26 cellular contexts compared by ENCODE assay signal in genomic region chr11:102868359-102868758, GRCh38. TPM values are rescaled to one million over a fixed set of nuclear protein-coding genes. Genes with fewer than 3 reads are reported as not detected.
A peak's percentile ranks its signal among the peaks of the same experiment; 100 is the strongest.
DNase-seq lines count a peak whose midpoint lies in the region; ATAC-seq and TF ChIP-seq lines count a peak whose summit lies in the region.
"Had no signal": no experiment of that assay in that cellular context is flagged by ENCODE, and none has a peak within 500 bp of the region (broad histone marks: within the 10 kb centered on the region; RNA-seq: fewer than 3 reads in every experiment).

No MANE protein-coding gene starts in this region.

- H3K27ac ChIP-seq in right atrium auricular region (no peak overlapping the region), dorsolateral prefrontal cortex (no peak overlapping the region)
- H3K27ac ChIP-seq: coronary artery, gastrocnemius medialis, uterus had no signal

- no peaks in the 10 kb centered on the region for H3K36me3 ChIP-seq in right atrium auricular region
- H3K36me3 ChIP-seq: gastrocnemius medialis, uterus had no signal

- H3K27me3 ChIP-seq in right atrium auricular region = no peaks in the 10 kb centered on the region
- peaks cover 0 to 2% (median 0%) of the 10 kb centered on the region in 45 donors for H3K27me3 ChIP-seq in dorsolateral prefrontal cortex
- H3K27me3 ChIP-seq: gastrocnemius medialis, uterus had no signal

- no peak for ATAC-seq in HG03196 (IDR thresholded peaks at IDR 0.05; ENCODE audit: unreplicated experiment)
- ATAC-seq: CD8-positive, alpha-beta T cell; gastrocnemius medialis; natural killer cell treated with Interleukin-12 subunit alpha and Interleukin-12 subunit beta and Interleukin-15 and Interleukin-18, amount 100 ng/mL, for 72 hours had no signal

- DNase-seq in AG09309 (ENCODE audit: low read depth) (peak; percentile 38), HCEC 1CT (peak; percentile 74), amniotic epithelial cell (ENCODE audit: low read depth) (peak; percentile 40), myocyte (ENCODE audit: low read depth) (peak; percentile 26), right atrium auricular region (ENCODE audit: low spot score) (no peak), dedifferentiated amniotic fluid mesenchymal stem cell (ENCODE audit: extremely low spot score) (no peak), dorsolateral prefrontal cortex (no peak)
- DNase-seq: ACHN; activated B cell treated with CpG ODN at 0.5 μM for 24 hours; activated CD4-positive, alpha-beta memory T cell treated with anti-CD3 and anti-CD28 coated beads, Interleukin-2, amount 10 ng/mL, durations not matched to agents 7 days and 5 days; activated naive CD4-positive, alpha-beta T cell treated with anti-CD3 and anti-CD28 coated beads, Interleukin-2, amount 50 U/mL, for 16 hours; activated T-cell treated with anti-CD3 and anti-CD28 coated beads, Interleukin-2, amount 50 U/mL, for 24 hours; CD8-positive, alpha-beta T cell; DND-41; gastrocnemius medialis; NCI-H1417 treated with DMSO at 0.1 percent for 48 hours; NCI-H774; stimulated activated CD8-positive, alpha-beta memory T cell treated with anti-CD3 and anti-CD28 coated beads, Interleukin-4, amount 100 ng/mL, for 48 hours; substantia nigra; uterus had no signal

- H3K4me3 ChIP-seq in AG09309 (ENCODE audit: control insufficient read depth, low read depth, low read length) (no peak overlapping the region), right atrium auricular region (no peak overlapping the region), dorsolateral prefrontal cortex (no peak overlapping the region)
- H3K4me3 ChIP-seq: coronary artery, gastrocnemius medialis, uterus had no signal

- no peaks in the 10 kb centered on the region for H3K4me1 ChIP-seq in right atrium auricular region
- H3K4me1 ChIP-seq: gastrocnemius medialis, uterus had no signal

- intact Hi-C loops in dorsolateral prefrontal cortex (cut with DNase I) = no loop called here

- TF ChIP-seq CTCF in AG09309 (IDR thresholded peaks at IDR 0.05; ENCODE audit: control insufficient read depth, insufficient read depth, low read depth, low read length, missing control alignments) (no peak), right atrium auricular region (IDR thresholded peaks at IDR 0.05) (no peak), dorsolateral prefrontal cortex (IDR thresholded peaks at IDR 0.05 in 54 of 56, conservative IDR thresholded peaks at IDR 0.05 in 2 of 56; ENCODE audit: low read depth in 1 of 56, partially characterized antibody in 56 of 56) (no peak)

- H3K9me3 ChIP-seq in right atrium auricular region = no peaks in the 10 kb centered on the region
- H3K9me3 ChIP-seq: gastrocnemius medialis, uterus had no signal

RNA-seq across cellular contexts. Expression of gene MMP12, which starts 6.4 kb away (rescaled TPM):
- not detected in 2 replicates for total RNA-seq in myocyte
- not detected for polyA plus RNA-seq in myocyte (2012)
- total RNA-seq in right atrium auricular region = not detected
- not detected for total RNA-seq in dorsolateral prefrontal cortex
- total RNA-seq: activated B cell treated with CpG ODN at 0.5 μM for 24 hours; activated CD4-positive, alpha-beta memory T cell treated with anti-CD3 and anti-CD28 coated beads, Interleukin-2, amount 10 ng/mL, durations not matched to agents 7 days and 5 days; CD8-positive, alpha-beta T cell; gastrocnemius medialis; HT1080; kidney epithelial cell; natural killer cell treated with Interleukin-12 subunit alpha and Interleukin-12 subunit beta and Interleukin-15 and Interleukin-18, amount 100 ng/mL, for 72 hours; posterior vena cava; uterus had no signal

RNA-seq across cellular contexts. Expression of gene MMP3, which starts 24.9 kb away (rescaled TPM):
- total RNA-seq in myocyte = 0.31 TPM in 1 of 2 replicates, not detected in the other
- polyA plus RNA-seq in myocyte (2012) = not detected
- total RNA-seq in right atrium auricular region = not detected
- 1 to 10 TPM in 3 of 120 experiments, under 1 TPM in 8, not detected in 109; 0.19 to 2.4 (median 0.54) TPM for total RNA-seq in dorsolateral prefrontal cortex
- total RNA-seq: activated B cell treated with CpG ODN at 0.5 μM for 24 hours; activated CD4-positive, alpha-beta memory T cell treated with anti-CD3 and anti-CD28 coated beads, Interleukin-2, amount 10 ng/mL, durations not matched to agents 7 days and 5 days; CD8-positive, alpha-beta T cell; kidney epithelial cell; natural killer cell treated with Interleukin-12 subunit alpha and Interleukin-12 subunit beta and Interleukin-15 and Interleukin-18, amount 100 ng/mL, for 72 hours; uterus had no signal

Comparison
In these comparisons a context has a peak if more than half of its experiments do, and no peak if none do; other contexts are left out.
1. DNase-seq: peak in AG09309 (single experiment), HCEC 1CT (single experiment), amniotic epithelial cell (single experiment) and myocyte (single experiment); none in right atrium auricular region (single experiment), dedifferentiated amniotic fluid mesenchymal stem cell (single experiment) and dorsolateral prefrontal cortex (0 of 10).